In the genomic region with DNA sequence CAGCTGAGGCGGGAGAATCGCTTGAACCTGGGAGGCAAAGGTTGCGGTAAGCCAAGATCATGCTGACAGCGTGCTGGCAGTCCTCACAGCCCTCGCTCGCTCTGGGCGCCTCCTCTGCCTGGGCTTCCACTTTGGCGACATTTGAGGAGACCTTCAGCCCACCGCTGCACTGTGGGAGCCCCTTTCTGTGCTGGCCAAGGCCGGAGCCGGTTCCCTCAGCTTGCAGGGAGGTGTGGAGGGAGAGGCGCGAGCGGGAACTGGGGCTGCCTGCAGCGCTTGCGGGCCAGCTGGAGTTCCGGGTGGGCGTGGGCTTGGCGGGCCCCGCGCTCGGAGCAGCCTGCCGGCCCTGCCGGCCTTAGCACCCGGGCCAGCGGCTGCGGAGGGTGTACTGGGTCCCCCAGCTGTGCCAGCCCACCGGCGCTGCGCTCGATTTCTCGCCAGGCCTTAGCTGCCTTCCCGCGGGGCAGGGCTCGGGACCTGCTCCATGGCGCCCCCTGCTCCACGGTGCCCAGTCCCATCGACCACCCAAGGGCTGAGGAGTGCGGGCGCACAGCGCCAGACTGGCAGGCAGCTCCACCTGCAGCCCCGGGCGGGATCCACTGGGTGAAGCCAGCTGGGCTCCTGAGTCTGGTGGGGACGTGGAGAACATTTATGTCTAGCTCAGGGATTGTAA, we compare ENCODE assay signal across 8 cellular contexts.
DNase-seq lines count a peak whose midpoint lies in the region; ATAC-seq and TF ChIP-seq lines count a peak whose summit lies in the region.
"Not testable (repeated sequence)": the region's sequence is repeated elsewhere in the genome, so short reads cannot be mapped to it uniquely, and the experiment has no call there.

No MANE protein-coding gene starts in this region.

- not testable (repeated sequence) for H3K4me1 ChIP-seq in GM23338 (ENCODE audit: insufficient read depth); H9 (ENCODE audit: insufficient read depth, low read length); testis

- H3K4me2 ChIP-seq in GM23338; H9 (ENCODE audit: insufficient read depth, insufficient read length, low read length): not testable (repeated sequence)

- H3K9me3 ChIP-seq in H9 (ENCODE audit: control insufficient read depth, low read depth, low read length); testis: not testable (repeated sequence)

- not testable (repeated sequence) for H2BK120ac ChIP-seq in H9 (ENCODE audit: low read depth, low read length, poor library complexity, severe bottlenecking)

- H3K79me2 ChIP-seq in GM23338 (replicated peaks; ENCODE audit: insufficient read depth); H9 (ENCODE audit: insufficient read depth, low read length): not testable (repeated sequence)

- H3K18ac ChIP-seq in H9 (ENCODE audit: insufficient read length, low read depth, low read length) = not testable (repeated sequence)

- not testable (repeated sequence) for H3T11ph ChIP-seq in H9 (ENCODE audit: low read length)

- H2AFZ ChIP-seq in GM23338; H9 (ENCODE audit: low read length): not testable (repeated sequence)

- H2BK20ac ChIP-seq in H9 (ENCODE audit: low read depth, low read length, poor library complexity, severe bottlenecking) = not testable (repeated sequence)

- not testable (repeated sequence) for H3K36me3 ChIP-seq in GM23338 (ENCODE audit: insufficient read depth); testis (ENCODE audit: low read depth, missing control alignments)

- POLR2A ChIA-PET in WTC11 (lab: Charles Lee) = not testable (repeated sequence)

- not testable (repeated sequence) for TF ChIP-seq POLR2A in testis (IDR thresholded peaks at IDR 0.05)

- H3K36me3 Mint-ChIP-seq in GM23338 (ENCODE audit: low read depth); H9 (ENCODE audit: insufficient read depth in 1 of 3, low read depth in 3 of 3); WTC11; dendritic cell treated with granulocyte-macrophage colony-stimulating factor and Interleukin-4, amounts not matched to agents 40 ng/mL and 50 ng/mL, for 4 days (ENCODE audit: low read depth): not testable (repeated sequence)

- H3F3A ChIP-seq in GM23338 (replicated peaks; ENCODE audit: low read depth) = not testable (repeated sequence)

- peak; percentile 23 to 54; a peak in 2 of 4 replicates for TF ChIP-seq CTCF in GM23338 (conservative IDR thresholded peaks at IDR 0.05; ENCODE audit: low read depth in 2 of 2)
- 0 out of 3 replicates have a peak, but pooled peaks have one; percentile 21 for TF ChIP-seq CTCF in H9 (conservative IDR thresholded peaks at IDR 0.05)
- not testable (repeated sequence) for TF ChIP-seq CTCF in WTC11 (IDR thresholded peaks at IDR 0.05); testis (IDR thresholded peaks at IDR 0.05)

- not testable (repeated sequence) for H2BK12ac ChIP-seq in H9 (ENCODE audit: insufficient read length, low read depth, low read length)

- not testable (repeated sequence) for H3K4me3 Mint-ChIP-seq in GM23338, H9, WTC11
- H3K4me3 Mint-ChIP-seq in dendritic cell treated with granulocyte-macrophage colony-stimulating factor and Interleukin-4, amounts not matched to agents 40 ng/mL and 50 ng/mL, for 4 days = peak overlapping the region; percentile 49

- H3K4ac ChIP-seq in H9 (ENCODE audit: low read depth, low read length) = not testable (repeated sequence)

- intact Hi-C loops in dendritic cell treated with granulocyte-macrophage colony-stimulating factor and Interleukin-4, amounts not matched to agents 40 ng/mL and 50 ng/mL, for 4 days (cut with micrococcal nuclease); posterior vena cava (cut with DNase I); testis (cut with DNase I; ENCODE audit: low total_unique reads): not testable (repeated sequence)

- H2BK15ac ChIP-seq in H9 (ENCODE audit: low read depth, low read length) = not testable (repeated sequence)

- CTCF ChIA-PET in WTC11 (lab: Charles Lee) = interaction anchor here (0.6 to 1.1 kb wide), 3 partner anchors 78 to 196 kb away, joined by 3 to 4 read pairs (median 3); no protein-coding TSS in a partner anchor

- H3K27me3 ChIP-seq in GM23338 (ENCODE audit: insufficient read depth); H9 (ENCODE audit: insufficient read depth, low read length); testis: not testable (repeated sequence)

- not testable (repeated sequence) for H4K91ac ChIP-seq in H9 (ENCODE audit: insufficient read length, low read depth, low read length)

- H3K79me1 ChIP-seq in H9 (ENCODE audit: insufficient read depth, low read depth, low read length, poor library complexity, severe bottlenecking) = not testable (repeated sequence)

- H3K27ac Mint-ChIP-seq in GM23338; H9; WTC11; dendritic cell treated with granulocyte-macrophage colony-stimulating factor and Interleukin-4, amounts not matched to agents 40 ng/mL and 50 ng/mL, for 4 days: not testable (repeated sequence)

- H3K23ac ChIP-seq in H9 (ENCODE audit: insufficient read length, low read depth, low read length) = not testable (repeated sequence)

- H3K56ac ChIP-seq in H9 (ENCODE audit: insufficient read length, low read depth, low read length) = not testable (repeated sequence)

- WGBS in H9 (ENCODE audit: extremely low coverage, insufficient read length, low lambda C conversion rate) = no CpG with 5 or more reads among the region's 44 CpGs
- 47 to 76% methylated on average over 10 to 20 of the region's 44 CpGs for WGBS in testis, 2 donors

- ATAC-seq in GM23338 (peak; percentile 73), WTC11 (peak; percentile 58)

- not testable (repeated sequence) for H2BK5ac ChIP-seq in H9 (ENCODE audit: insufficient read length, low read length)

- not testable (repeated sequence) for H3K14ac ChIP-seq in H9 (ENCODE audit: insufficient read depth, low read length)

- not testable (repeated sequence) for H4K20me1 ChIP-seq in GM23338 (replicated peaks; ENCODE audit: insufficient read depth); H9 (ENCODE audit: control insufficient read depth, insufficient read depth, insufficient read length)

- DNase-seq in Daoy (ENCODE audit: low read depth) = peak; percentile 6
- peak; percentile 11 for DNase-seq in GM23338 (ENCODE audit: low spot score)
- peak; percentile 41 for DNase-seq in H9
- peak; percentile 20 for DNase-seq in NCI-H146 (lab: John Stamatoyannopoulos, UW)
- peak; percentile 34 for DNase-seq in WTC11 (ENCODE audit: low spot score)
- peak; percentile 66 for DNase-seq in posterior vena cava (ENCODE audit: low spot score)
- not testable (repeated sequence) for DNase-seq in testis

- H3K9me2 ChIP-seq in GM23338 (ENCODE audit: insufficient read depth) = not testable (repeated sequence)

- H4K5ac ChIP-seq in H9 (ENCODE audit: insufficient read length, low read depth, low read length) = not testable (repeated sequence)

- H3K27ac ChIP-seq in GM23338 (ENCODE audit: low read depth); H9 (ENCODE audit: insufficient read length, low read depth, low read length); testis: not testable (repeated sequence)

- not testable (repeated sequence) for H2AK5ac ChIP-seq in H9 (ENCODE audit: insufficient read length, low read length)

- H4K8ac ChIP-seq in H9 (replicated peaks; ENCODE audit: insufficient read length, low read depth, low read length) = not testable (repeated sequence)

- H3K4me3 ChIP-seq in GM23338 = not testable (repeated sequence)
- peak overlapping the region; percentile 29 to 39 for H3K4me3 ChIP-seq in testis

- not testable (repeated sequence) for H3K27me3 Mint-ChIP-seq in GM23338 (ENCODE audit: insufficient read depth, low read depth, poor library complexity); H9 (ENCODE audit: low read depth); WTC11 (ENCODE audit: low read depth); dendritic cell treated with granulocyte-macrophage colony-stimulating factor and Interleukin-4, amounts not matched to agents 40 ng/mL and 50 ng/mL, for 4 days

- peaks cover 19% of the 10 kb centered on the region for H3K9me3 Mint-ChIP-seq in GM23338
- peaks cover 10 to 14% of the 10 kb centered on the region in 2 experiments for H3K9me3 Mint-ChIP-seq in H9
- H3K9me3 Mint-ChIP-seq in WTC11 = peaks cover 16% of the 10 kb centered on the region
- not testable (repeated sequence) for H3K9me3 Mint-ChIP-seq in dendritic cell treated with granulocyte-macrophage colony-stimulating factor and Interleukin-4, amounts not matched to agents 40 ng/mL and 50 ng/mL, for 4 days

- not testable (repeated sequence) for H3K23me2 ChIP-seq in H9 (ENCODE audit: insufficient read length, low read depth, low read length, poor library complexity, severe bottlenecking)

- H3K9ac ChIP-seq in H9 (ENCODE audit: extremely low read depth, insufficient read length, low read length) = not testable (repeated sequence)

- H3K4me1 Mint-ChIP-seq in GM23338; H9; WTC11; dendritic cell treated with granulocyte-macrophage colony-stimulating factor and Interleukin-4, amounts not matched to agents 40 ng/mL and 50 ng/mL, for 4 days (ENCODE audit: low read depth): not testable (repeated sequence)
